In genomic region chrX:129808829-129809745, GRCh38 we compare ENCODE assay signal across 13 cellular contexts. TPM values are rescaled to one million over a fixed set of nuclear protein-coding genes. Genes with fewer than 3 reads are reported as not detected.
DNase-seq lines count a peak whose midpoint lies in the region; FAIRE-seq and TF ChIP-seq lines count a peak whose summit lies in the region.
"Had no signal": no experiment of that assay in that cellular context is flagged by ENCODE, and none has a peak within 500 bp of the region (broad histone marks: within the 10 kb centered on the region; RNA-seq: fewer than 3 reads in every experiment).

No MANE protein-coding gene starts in this region.

- WGBS in suprapubic skin = 81% methylated on average over 6 of the region's 6 CpGs
- 68 to 87% (median 78%) methylated on average over 6 of the region's 6 CpGs for WGBS in spleen, 5 donors

- H3K27ac ChIP-seq in suprapubic skin = peak overlapping the region; percentile 24
- peak overlapping the region in 4 of 8 donors; percentile 0 to 58 (median 30) for H3K27ac ChIP-seq in spleen
- H3K27ac ChIP-seq: hepatocyte had no signal

- no peaks in the 10 kb centered on the region for H3K9me3 ChIP-seq in suprapubic skin
- H3K9me3 ChIP-seq in spleen = no peaks in the 10 kb centered on the region

- no peak for TF ChIP-seq EP300 in suprapubic skin (IDR thresholded peaks at IDR 0.05)

- peak overlapping the region; percentile 33 for H3K27ac Mint-ChIP-seq in activated T-cell treated with anti-CD3 and anti-CD28 coated beads, Interleukin-2, amount 50 U/mL, for 24 hours
- H3K27ac Mint-ChIP-seq: HFFc6 had no signal

- no peak for DNase-seq in activated T-cell treated with anti-CD3 and anti-CD28 coated beads, Interleukin-2, amount 50 U/mL, for 24 hours
- no peak for DNase-seq in activated T-cell treated with anti-CD3 and anti-CD28 coated beads, Interleukin-2, amount 50 U/mL, for 48 hours
- DNase-seq in RKO (ENCODE audit: low spot score) (peak; percentile 20), choroid plexus epithelial cell (ENCODE audit: low read depth) (peak; percentile 30), suprapubic skin (ENCODE audit: low spot score in 2 of 2) (no peak), H54 (ENCODE audit: insufficient read length, low spot score) (no peak), urothelium cell line (ENCODE audit: low spot score) (no peak), spleen (no peak)
- DNase-seq: anterior cingulate cortex, DND-41, HFFc6, NCI-H748 treated with DMSO at 0.1 percent for 48 hours had no signal

- intact Hi-C loops in spleen (cut with DNase I; ENCODE audit: low total_unique reads) = no loop called here

- peaks cover 55% of the 10 kb centered on the region for H3K36me3 Mint-ChIP-seq in activated T-cell treated with anti-CD3 and anti-CD28 coated beads, Interleukin-2, amount 50 U/mL, for 24 hours (ENCODE audit: low read depth)

- peaks cover 16% of the 10 kb centered on the region for H3K4me1 Mint-ChIP-seq in activated T-cell treated with anti-CD3 and anti-CD28 coated beads, Interleukin-2, amount 50 U/mL, for 24 hours (ENCODE audit: low read depth)

- peaks cover 7% of the 10 kb centered on the region for H3K27me3 Mint-ChIP-seq in activated T-cell treated with anti-CD3 and anti-CD28 coated beads, Interleukin-2, amount 50 U/mL, for 24 hours

- H3K4me3 ChIP-seq in choroid plexus epithelial cell (ENCODE audit: low read depth, low read length) (no peak overlapping the region), suprapubic skin (no peak overlapping the region), spleen (no peak overlapping the region)
- H3K4me3 ChIP-seq: hepatocyte had no signal

- TF ChIP-seq CTCF in choroid plexus epithelial cell (conservative IDR thresholded peaks at IDR 0.05; ENCODE audit: low read depth, low read length) = no peak
- TF ChIP-seq CTCF in suprapubic skin (IDR thresholded peaks at IDR 0.05) = no peak
- TF ChIP-seq CTCF in spleen (IDR thresholded peaks at IDR 0.05 in 8 of 11, conservative IDR thresholded peaks at IDR 0.05 in 3 of 11) = no peak

- H3K9me3 Mint-ChIP-seq in activated T-cell treated with anti-CD3 and anti-CD28 coated beads, Interleukin-2, amount 50 U/mL, for 24 hours = no peaks in the 10 kb centered on the region
- H3K9me3 Mint-ChIP-seq: HFFc6 had no signal

- peaks cover 30% of the 10 kb centered on the region for H3K36me3 ChIP-seq in suprapubic skin
- H3K36me3 ChIP-seq in spleen = peaks cover 0 to 31% (median 6%) of the 10 kb centered on the region in 6 donors

- no peak overlapping the region for H3K4me3 Mint-ChIP-seq in activated T-cell treated with anti-CD3 and anti-CD28 coated beads, Interleukin-2, amount 50 U/mL, for 24 hours
- H3K4me3 Mint-ChIP-seq: HFFc6 had no signal

- no peaks in the 10 kb centered on the region for H3K4me1 ChIP-seq in suprapubic skin
- no peaks in the 10 kb centered on the region for H3K4me1 ChIP-seq in spleen

- H3K27me3 ChIP-seq in suprapubic skin (no peaks in the 10 kb centered on the region), spleen (replicated peaks in 1 of 7) (no peaks in the 10 kb centered on the region)
- H3K27me3 ChIP-seq: hepatocyte had no signal

- TF ChIP-seq POLR2A in suprapubic skin (IDR thresholded peaks at IDR 0.05) = no peak
- no peak for TF ChIP-seq POLR2A in H54 (IDR thresholded peaks at IDR 0.05; ENCODE audit: low read depth, low read length)
- no peak for TF ChIP-seq POLR2A in spleen (IDR thresholded peaks at IDR 0.05)

- FAIRE-seq in H54 (lab: Jason Lieb, UNC) = no peak
- FAIRE-seq in urothelium cell line (lab: Jason Lieb, UNC) = no peak

RNA-seq across cellular contexts. Expression of gene SASH3, which starts 29.3 kb away (rescaled TPM):
- total RNA-seq in suprapubic skin = 1 to 10 TPM in 3 of 4 donors, under 1 TPM in 1; 0.34 to 3.3 (median 1.7) TPM
- total RNA-seq in spleen = 100 to 1,000 TPM; 126 to 204 (median 147) TPM
- 100 to 1,000 TPM; 111 to 142 (median 138) TPM for polyA plus RNA-seq in spleen
- total RNA-seq: HFFc6 had no signal

RNA-seq across cellular contexts. Expression of gene ZDHHC9, which starts 34.6 kb away (rescaled TPM):
- total RNA-seq in suprapubic skin (10 to 100 TPM; 32.5 to 60.1 (median 41.6) TPM), spleen (1 to 10 TPM; 4.9 to 9.2 (median 5.9) TPM)
- polyA plus RNA-seq in spleen = 1 to 10 TPM; 1.2 to 1.9 (median 1.9) TPM

Comparison
In these comparisons a context has a peak if more than half of its experiments do, and no peak if none do; other contexts are left out.
1. DNase-seq: peak in RKO (single experiment) and choroid plexus epithelial cell (single experiment); none in activated T-cell treated with anti-CD3 and anti-CD28 coated beads, Interleukin-2, amount 50 U/mL, for 24 hours (single experiment), activated T-cell treated with anti-CD3 and anti-CD28 coated beads, Interleukin-2, amount 50 U/mL, for 48 hours (0 of 2), suprapubic skin (0 of 2), H54 (single experiment), urothelium cell line (single experiment) and spleen (single experiment).
2. RNA of gene SASH3, which starts 29.3 kb away (total RNA-seq): 126 to 204 TPM in spleen; 0.34 to 3.3 TPM in suprapubic skin; every median in the first group is over 10 times any median in the second.